In genomic region chr6:3577517-3577916, GRCh38 we compare ENCODE assay signal across 13 cellular contexts.
DNase-seq lines count a peak whose midpoint lies in the region; ATAC-seq and TF ChIP-seq lines count a peak whose summit lies in the region.
"Had no signal": no experiment of that assay in that cellular context is flagged by ENCODE, and none has a peak within 500 bp of the region (broad histone marks: within the 10 kb centered on the region; RNA-seq: fewer than 3 reads in every experiment).

No MANE protein-coding gene starts in this region.

- no peaks in the 10 kb centered on the region for H3K79me1 ChIP-seq in IMR-90 (ENCODE audit: low read depth in 1 of 2, low read length in 2 of 2)

- H2AFZ ChIP-seq in IMR-90 (replicated peaks; ENCODE audit: low read length, poor library complexity): no peak overlapping the region
- H2AFZ ChIP-seq in OCI-LY7 (ENCODE audit: low read length): no peak overlapping the region

- H3K18ac ChIP-seq in IMR-90 (ENCODE audit: low read depth, low read length): no peak overlapping the region

- H3K9me3 Mint-ChIP-seq in glutamatergic neuron (ENCODE audit: unreplicated experiment): peaks cover 7% of the 10 kb centered on the region
- H3K9me3 Mint-ChIP-seq: CD8-positive, alpha-beta memory T cell; HFFc6 had no signal

- no peak overlapping the region for H3K27ac ChIP-seq in IMR-90 (ENCODE audit: insufficient read depth, low read length)
- no peak overlapping the region for H3K27ac ChIP-seq in esophagus squamous epithelium
- no peak overlapping the region for H3K27ac ChIP-seq in OCI-LY7 (ENCODE audit: low read depth, low read length, poor library complexity, severe bottlenecking)
- H3K27ac ChIP-seq: A549 had no signal

- DNase-seq in IMR-90 (no peak), NCI-H82 (lab: John Stamatoyannopoulos, UW) (peak; percentile 86), glutamatergic neuron (no peak), H7 (no peak), esophagus squamous epithelium (lab: John Stamatoyannopoulos, UW) (no peak), OCI-LY7 (ENCODE audit: low spot score) (no peak)
- DNase-seq: BE2C; CD8-positive, alpha-beta memory T cell; GOT3; HCEC 1CT; HFFc6 had no signal

- peak overlapping the region; percentile 82 for H2AK9ac ChIP-seq in IMR-90 (replicated peaks; ENCODE audit: low read depth, low read length, poor library complexity)

- no peak overlapping the region for H2AK5ac ChIP-seq in IMR-90 (ENCODE audit: low read depth, low read length)

- no peak overlapping the region for H3K56ac ChIP-seq in IMR-90 (ENCODE audit: extremely low read depth, insufficient read depth, low read length)

- 87% methylated on average over 7 of the region's 7 CpGs; no CpG with 5 or more reads in 1 of the 2 experiments for WGBS in IMR-90 (ENCODE audit: extremely low coverage in 2 of 2, insufficient read length in 1 of 2), 2 experiments
- 72 to 82% methylated on average over 6 to 7 of the region's 7 CpGs for WGBS in esophagus squamous epithelium, 2 donors

- no peaks in the 10 kb centered on the region for H3K9me1 ChIP-seq in IMR-90 (ENCODE audit: insufficient read depth, low read length)

- H3K27ac Mint-ChIP-seq in glutamatergic neuron (ENCODE audit: unreplicated experiment): peak overlapping the region; percentile 88
- H3K27ac Mint-ChIP-seq: CD8-positive, alpha-beta memory T cell; HFFc6 had no signal

- H3K9me3 ChIP-seq in IMR-90 (ENCODE audit: control insufficient read depth, insufficient read depth, low read length) (peaks cover 2% of the 10 kb centered on the region; the same call in 1 of the 2 replicates), esophagus squamous epithelium (no peaks in the 10 kb centered on the region), OCI-LY7 (ENCODE audit: low read length) (no peaks in the 10 kb centered on the region)
- H3K9me3 ChIP-seq: A549, BE2C had no signal

- dilution Hi-C loops in IMR-90 (cut with HindIII; ENCODE audit: low sequenced_read_pairs, unreplicated experiment): no loop called here

- H3K4me2 ChIP-seq in IMR-90 (ENCODE audit: low read depth, low read length) (no peak overlapping the region), OCI-LY7 (ENCODE audit: low read length) (no peak overlapping the region)
- H3K4me2 ChIP-seq: A549 had no signal

- peak overlapping the region; percentile 39 for H3K4me3 Mint-ChIP-seq in glutamatergic neuron (ENCODE audit: unreplicated experiment)
- H3K4me3 Mint-ChIP-seq: CD8-positive, alpha-beta memory T cell; HFFc6 had no signal

- POLR2A ChIA-PET in IMR-90 (lab: Charles Lee; ENCODE audit: unreplicated experiment) (no interaction called here), OCI-LY7 (lab: Charles Lee) (interaction anchor here (0.6 kb wide), 1 partner anchor 19 kb away, joined by 4 read pairs; no protein-coding TSS in a partner anchor)

- TF ChIP-seq POLR2A in IMR-90 (IDR thresholded peaks at IDR 0.05; ENCODE audit: low read depth, low read length) (no peak), esophagus squamous epithelium (IDR thresholded peaks at IDR 0.05) (no peak)

- H2BK120ac ChIP-seq in IMR-90 (ENCODE audit: low read depth, low read length): no peak overlapping the region

- H3K4me3 ChIP-seq in IMR-90 (ENCODE audit: insufficient read depth, low read depth, low read length) (no peak overlapping the region), H7 (ENCODE audit: insufficient read depth, low read depth, low read length) (no peak overlapping the region), esophagus squamous epithelium (no peak overlapping the region), OCI-LY7 (ENCODE audit: low read depth, low read length, poor library complexity, severe bottlenecking) (no peak overlapping the region)
- H3K4me3 ChIP-seq: A549 had no signal

- in situ Hi-C loops in IMR-90 (cut with MboI; ENCODE audit: low sequenced_read_pairs): no loop called here

- H3K14ac ChIP-seq in IMR-90 (replicated peaks; ENCODE audit: low read depth, low read length): no peak overlapping the region

- ATAC-seq in IMR-90 (ENCODE audit: low read depth): no peak
- ATAC-seq in GM19351 (IDR thresholded peaks at IDR 0.05; ENCODE audit: unreplicated experiment): no peak
- ATAC-seq: A549 had no signal

- H4K91ac ChIP-seq in IMR-90 (ENCODE audit: insufficient read depth, low read depth, low read length): no peak overlapping the region

- no peaks in the 10 kb centered on the region for H3K36me3 ChIP-seq in IMR-90 (ENCODE audit: control insufficient read depth, insufficient read depth, low read length)
- no peaks in the 10 kb centered on the region for H3K36me3 ChIP-seq in H7 (replicated peaks; ENCODE audit: control insufficient read depth, insufficient read depth, low read length)
- no peaks in the 10 kb centered on the region for H3K36me3 ChIP-seq in esophagus squamous epithelium
- no peaks in the 10 kb centered on the region for H3K36me3 ChIP-seq in OCI-LY7 (ENCODE audit: insufficient read depth, low read length)
- H3K36me3 ChIP-seq: BE2C had no signal

- H3K9me2 ChIP-seq in OCI-LY7 (ENCODE audit: insufficient read depth, low read length): no peaks in the 10 kb centered on the region

- no peaks in the 10 kb centered on the region for H3K79me2 ChIP-seq in OCI-LY7 (ENCODE audit: insufficient read depth, low read depth, low read length)

- H3K4me1 ChIP-seq in IMR-90 (ENCODE audit: control insufficient read depth, insufficient read depth, low read length) (no peaks in the 10 kb centered on the region), esophagus squamous epithelium (no peaks in the 10 kb centered on the region), OCI-LY7 (ENCODE audit: insufficient read depth, low read length, poor library complexity, severe bottlenecking) (no peaks in the 10 kb centered on the region)
- H3K4me1 ChIP-seq: BE2C had no signal

- H3K27me3 Mint-ChIP-seq in glutamatergic neuron (ENCODE audit: unreplicated experiment): peaks cover 6% of the 10 kb centered on the region

- H3K9ac ChIP-seq in IMR-90 (ENCODE audit: low read depth, low read length): no peak overlapping the region

- H4K20me1 ChIP-seq in IMR-90 (ENCODE audit: insufficient read depth, low read length): no peaks in the 10 kb centered on the region
- H4K20me1 ChIP-seq in OCI-LY7 (ENCODE audit: insufficient read depth, low read length): no peaks in the 10 kb centered on the region

- no peak overlapping the region for H2BK15ac ChIP-seq in IMR-90 (ENCODE audit: low read depth, low read length)

- no peak overlapping the region for H2BK5ac ChIP-seq in IMR-90 (ENCODE audit: low read depth, low read length, poor library complexity, severe bottlenecking)

- H2BK20ac ChIP-seq in IMR-90 (ENCODE audit: low read depth, low read length): no peak overlapping the region

- intact Hi-C loops in IMR-90 (cut with micrococcal nuclease): no loop called here
- intact Hi-C loops in esophagus squamous epithelium (cut with DNase I): no loop called here
- intact Hi-C loops in OCI-LY7 (cut with micrococcal nuclease; ENCODE audit: unreplicated experiment): no loop called here

- H3K23ac ChIP-seq in IMR-90 (ENCODE audit: low read depth, low read length): no peak overlapping the region

- BruUV-seq in IMR-90 (replicated peaks; lab: Mats Ljungman, UMichigan) (no TSS peak), OCI-LY7 (replicated peaks; lab: Mats Ljungman, UMichigan) (no TSS peak)

- peaks cover 40% of the 10 kb centered on the region for H3K4me1 Mint-ChIP-seq in glutamatergic neuron (ENCODE audit: low read depth, unreplicated experiment)
- H3K4me1 Mint-ChIP-seq: CD8-positive, alpha-beta memory T cell had no signal

- no peak overlapping the region for H4K5ac ChIP-seq in IMR-90 (ENCODE audit: low read depth, low read length)

- no peak overlapping the region for H4K8ac ChIP-seq in IMR-90 (ENCODE audit: low read depth in 2 of 2, low read length in 2 of 2)

- H3K36me3 Mint-ChIP-seq in glutamatergic neuron (ENCODE audit: unreplicated experiment): no peaks in the 10 kb centered on the region
- H3K36me3 Mint-ChIP-seq: CD8-positive, alpha-beta memory T cell had no signal

- TF ChIP-seq CTCF in IMR-90 (conservative IDR thresholded peaks at IDR 0.05; ENCODE audit: low read depth, low read length) (no peak), glutamatergic neuron (IDR thresholded peaks at IDR 0.05; ENCODE audit: partially characterized antibody, unreplicated experiment) (no peak), esophagus squamous epithelium (IDR thresholded peaks at IDR 0.05) (no peak), OCI-LY7 (conservative IDR thresholded peaks at IDR 0.05; ENCODE audit: low read length) (no peak)

- CTCF ChIA-PET in IMR-90 (lab: Yijun Ruan, JAX) (no interaction called here), OCI-LY7 (lab: Charles Lee; ENCODE audit: unreplicated experiment) (no interaction called here)

- no peak overlapping the region for H3K4ac ChIP-seq in IMR-90 (ENCODE audit: low read depth, low read length)

- no peak for TF ChIP-seq RAD21 in IMR-90 (IDR thresholded peaks at IDR 0.05; ENCODE audit: low read length)

- H3K27me3 ChIP-seq in IMR-90 (ENCODE audit: control insufficient read depth, insufficient read depth, low read length) (peaks cover 56% of the 10 kb centered on the region), H7 (ENCODE audit: control insufficient read depth, insufficient read depth, low read length) (no peaks in the 10 kb centered on the region), esophagus squamous epithelium (no peaks in the 10 kb centered on the region)
- H3K27me3 ChIP-seq: BE2C had no signal

TF ChIP-seq in IMR-90, 13 proteins besides CTCF, POLR2A, EP300 and RAD21:
- TF ChIP-seq MAFK (IDR thresholded peaks at IDR 0.05; ENCODE audit: low read depth, low read length) (no peak), FOS (IDR thresholded peaks at IDR 0.05; ENCODE audit: low read depth, low read length) (no peak), SMC3 (IDR thresholded peaks at IDR 0.05; ENCODE audit: low read depth, low read length) (no peak), ELK1 (IDR thresholded peaks at IDR 0.05; ENCODE audit: borderline replicate concordance, low read depth, low read length) (no peak)
